ENCODE assay signal across 6 cellular contexts in genomic region chr11:40230821-40231220, GRCh38.
"Had no signal": no experiment of that assay in that cellular context is flagged by ENCODE, and none has a peak within 500 bp of the region (broad histone marks: within the 10 kb centered on the region; RNA-seq: fewer than 3 reads in every experiment).

No MANE protein-coding gene starts in this region.

- DNase-seq: H7, HFFc6, KBM-7 had no signal

- H3K36me3 ChIP-seq: HAP-1 had no signal

- H3K4me1 ChIP-seq: HAP-1 had no signal

- H3K4me2 ChIP-seq: GM23338 had no signal

- H3K4me3 ChIP-seq: GM23338, HAP-1 had no signal

- H2AFZ ChIP-seq: GM23338 had no signal

- H3K27ac ChIP-seq: HL-60 had no signal

- H3K9me3 ChIP-seq: HAP-1 had no signal
